In the genomic region with DNA sequence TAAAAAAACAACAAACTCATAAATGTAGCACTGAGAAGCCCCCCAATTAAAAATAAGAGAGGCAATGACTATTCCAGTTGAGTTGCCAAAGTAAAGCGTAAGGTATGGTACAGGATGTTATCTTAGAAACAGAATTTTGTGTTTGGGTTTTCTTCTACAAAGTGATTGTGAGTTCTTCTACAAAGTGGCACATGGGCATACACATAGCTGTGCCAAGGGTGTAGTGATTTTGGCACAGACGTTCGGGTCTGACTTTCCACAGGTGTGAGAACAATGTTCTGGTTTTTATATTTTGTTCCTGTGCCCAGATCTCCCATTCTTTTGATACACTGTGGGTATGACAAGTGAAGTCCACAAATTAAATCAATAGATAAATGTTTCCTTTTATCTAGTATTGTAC, we compare ENCODE assay signal across 28 cellular contexts.
DNase-seq lines count a peak whose midpoint lies in the region; ATAC-seq, FAIRE-seq and TF ChIP-seq lines count a peak whose summit lies in the region.
"Had no signal": no experiment of that assay in that cellular context is flagged by ENCODE, and none has a peak within 500 bp of the region (broad histone marks: within the 10 kb centered on the region; RNA-seq: fewer than 3 reads in every experiment).

No MANE protein-coding gene starts in this region.

- H3K9me3 ChIP-seq in right atrium auricular region (no peaks in the 10 kb centered on the region), keratinocyte (ENCODE audit: control insufficient read depth, low read depth, low read length) (no peaks in the 10 kb centered on the region), stomach (no peaks in the 10 kb centered on the region), BE2C (no peaks in the 10 kb centered on the region)
- H3K9me3 ChIP-seq: Caco-2 had no signal

- no peak overlapping the region for H3K9ac ChIP-seq in keratinocyte (ENCODE audit: control insufficient read depth, extremely low read depth, insufficient read depth, low read length)

- peak; percentile 46 for FAIRE-seq in keratinocyte (lab: Jason Lieb, UNC)
- FAIRE-seq: A204.1, GM12878 had no signal

- peak overlapping the region in 1 of 2 donors; percentile 41 for H3K27ac ChIP-seq in right atrium auricular region
- H3K27ac ChIP-seq in keratinocyte (ENCODE audit: control insufficient read depth, insufficient read depth, low read length): no peak overlapping the region
- peak overlapping the region in 1 of 5 donors; percentile 15 for H3K27ac ChIP-seq in stomach
- H3K27ac ChIP-seq: PC-9 had no signal

- in situ Hi-C loops in G401 (cut with HindIII; ENCODE audit: low sequenced_read_pairs): no loop called here

- H3K27me3 ChIP-seq in right atrium auricular region (no peaks in the 10 kb centered on the region), keratinocyte (ENCODE audit: control insufficient read depth, extremely low read depth, insufficient read depth, low read length) (no peaks in the 10 kb centered on the region), stomach (no peaks in the 10 kb centered on the region), BE2C (0 out of 2 replicates have a peak, but pooled peaks cover 3% of the 10 kb centered on the region)

- intact Hi-C loops in Right ventricle myocardium superior (cut with DNase I): no loop called here
- intact Hi-C loops in stomach (cut with DNase I; ENCODE audit: low total_unique reads): no loop called here

- peak; percentile 81 for ATAC-seq in Right ventricle myocardium superior (ENCODE audit: poor library complexity)
- ATAC-seq in GM18909 (IDR thresholded peaks at IDR 0.05; ENCODE audit: poor library complexity, unreplicated experiment): no peak
- ATAC-seq: CD8-positive, alpha-beta T cell; GM12878; GM23338 had no signal

- WGBS in stomach, 5 donors: 21 to 61% (median 34%) methylated on average over 3 of the region's 3 CpGs

- no peak for TF ChIP-seq POLR2A in stomach (IDR thresholded peaks at IDR 0.05)

- no peaks in the 10 kb centered on the region for H3K9me1 ChIP-seq in keratinocyte (ENCODE audit: control insufficient read depth, extremely low read depth, insufficient read depth, low read length)

- H3K4me2 ChIP-seq in keratinocyte (ENCODE audit: control insufficient read depth, extremely low read depth, insufficient read depth, low read depth, low read length): peak overlapping the region; percentile 23
- H3K4me2 ChIP-seq: GM23338, PC-9 had no signal

- dilution Hi-C loops in keratinocyte (cut with MboI; ENCODE audit: extremely low pct_ligation_motif_present, low sequenced_read_pairs): no loop called here

- H3K4me1 ChIP-seq in right atrium auricular region (peaks cover 0 to 16% of the 10 kb centered on the region in 2 donors), keratinocyte (ENCODE audit: control insufficient read depth, extremely low read depth, insufficient read depth, low read length) (peaks cover 7% of the 10 kb centered on the region), stomach (peaks cover 0 to 9% (median 0%) of the 10 kb centered on the region in 4 donors), BE2C (no peaks in the 10 kb centered on the region)
- H3K4me1 ChIP-seq: Caco-2 had no signal

- TF ChIP-seq CTCF in right atrium auricular region (IDR thresholded peaks at IDR 0.05): no peak
- TF ChIP-seq CTCF in keratinocyte (optimal IDR thresholded peaks at IDR 0.05 in 1 of 3, IDR thresholded peaks at IDR 0.05 in 1 of 3, conservative IDR thresholded peaks at IDR 0.05 in 1 of 3; ENCODE audit: extremely low read depth in 1 of 3, insufficient read depth in 2 of 3, low read length in 3 of 3): no peak
- TF ChIP-seq CTCF in stomach (IDR thresholded peaks at IDR 0.05): no peak
- TF ChIP-seq CTCF in BE2C (IDR thresholded peaks at IDR 0.05; ENCODE audit: low read depth, low read length): no peak

- H3K4me3 ChIP-seq in right atrium auricular region (no peak overlapping the region), keratinocyte (ENCODE audit: control insufficient read depth in 2 of 3, extremely low read depth in 1 of 3, insufficient read depth in 2 of 3, low read depth in 1 of 3, low read length in 3 of 3) (no peak overlapping the region), stomach (no peak overlapping the region), BE2C (ENCODE audit: low read depth, low read length) (no peak overlapping the region)
- H3K4me3 ChIP-seq: GM12878, GM23338, PC-9 had no signal

- H3K79me2 ChIP-seq in keratinocyte (ENCODE audit: control insufficient read depth, insufficient read depth, low read length): no peaks in the 10 kb centered on the region

- TF ChIP-seq EP300 in stomach (IDR thresholded peaks at IDR 0.05): no peak

- peak overlapping the region; percentile 52 for H2AFZ ChIP-seq in keratinocyte (ENCODE audit: control insufficient read depth, low read length)
- H2AFZ ChIP-seq: GM23338, PC-9 had no signal

- no peak for DNase-seq in Right ventricle myocardium superior
- DNase-seq in right atrium auricular region (ENCODE audit: low spot score): no peak
- peak; percentile 36 for DNase-seq in dermis blood vessel endothelial cell
- no peak for DNase-seq in keratinocyte (ENCODE audit: low read depth, low spot score)
- peak; percentile 68 for DNase-seq in stomach
- no peak for DNase-seq in BE2C
- DNase-seq in G401 (ENCODE audit: low spot score): no peak
- DNase-seq: AML-193; C1 segment of cervical spinal cord; Caco-2; CD8-positive, alpha-beta T cell; GDM1; H9; NCI-H1092 treated with DMSO at 0.1 percent for 48 hours; NCI-H1436; NCI-H187; NCI-H2081 treated with DMSO at 0.1 percent for 48 hours; NCI-H2171; NCI-H226; NCI-H510A treated with DMSO at 0.1 percent for 48 hours; NCI-H748 treated with DMSO at 0.1 percent for 48 hours; NK-92 treated with Interleukin-12 subunit alpha and Interleukin-12 subunit beta, amount 100 ng/mL, for 24 hours; PC-9; SHP77 had no signal

- H3K36me3 ChIP-seq in right atrium auricular region (no peaks in the 10 kb centered on the region), keratinocyte (ENCODE audit: control insufficient read depth in 2 of 2, extremely low read depth in 1 of 2, insufficient read depth in 2 of 2, low read length in 2 of 2) (no peaks in the 10 kb centered on the region), stomach (no peaks in the 10 kb centered on the region), BE2C (no peaks in the 10 kb centered on the region)

- H4K20me1 ChIP-seq in keratinocyte (ENCODE audit: control insufficient read depth, extremely low read depth, insufficient read depth, low read length): no peaks in the 10 kb centered on the region

Comparison
In these comparisons a context has a peak if more than half of its experiments do, and no peak if none do; other contexts are left out.
1. DNase-seq: peak in dermis blood vessel endothelial cell (single experiment) and stomach (single experiment); none in Right ventricle myocardium superior (single experiment), right atrium auricular region (single experiment), keratinocyte (single experiment), BE2C (single experiment) and G401 (single experiment).